16 cellular contexts compared by ENCODE assay signal in the genomic region with DNA sequence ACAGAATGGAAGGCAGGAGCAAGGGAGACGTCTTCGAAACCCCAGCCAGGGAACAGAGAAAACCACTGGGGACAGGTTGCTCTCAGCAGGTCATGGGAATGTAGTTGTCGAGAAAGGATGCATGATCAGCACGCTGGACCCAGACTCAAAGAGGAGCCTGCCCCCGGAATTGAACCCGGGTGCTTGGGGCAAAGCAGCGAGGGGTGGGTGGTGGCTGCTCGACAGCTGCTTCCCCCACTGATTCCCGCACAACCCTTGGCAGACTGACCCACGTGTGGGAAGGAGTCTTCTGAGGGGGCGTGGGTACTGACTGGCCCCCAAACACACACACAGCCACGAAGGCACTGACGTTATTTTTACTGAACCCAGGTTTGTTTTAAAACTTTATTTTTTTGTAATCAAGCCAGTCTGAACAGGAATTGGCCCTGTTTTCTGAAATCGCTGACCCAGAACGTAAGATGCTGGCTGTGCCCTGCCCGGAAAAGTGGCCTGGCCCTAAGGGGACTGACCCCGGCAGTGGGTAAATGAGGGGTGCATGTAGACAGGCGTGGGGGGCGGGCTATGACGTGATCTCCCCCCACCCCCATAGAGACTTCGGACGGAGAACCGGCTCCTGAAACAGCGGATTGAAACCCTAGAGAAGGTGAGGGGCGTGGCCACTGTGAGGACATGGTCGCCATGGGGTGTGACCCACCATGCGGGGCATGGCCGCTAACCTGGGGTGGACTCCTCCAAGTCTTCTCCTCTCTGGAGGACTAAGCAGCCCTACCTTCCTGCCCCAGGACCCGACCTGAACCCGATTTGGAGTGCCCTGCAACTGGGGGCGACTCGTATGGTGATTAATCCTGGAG. TPM values are rescaled to one million over a fixed set of nuclear protein-coding genes. Genes with fewer than 3 reads are reported as not detected.
DNase-seq lines count a peak whose midpoint lies in the region; ATAC-seq and TF ChIP-seq lines count a peak whose summit lies in the region.
"Had no signal": no experiment of that assay in that cellular context is flagged by ENCODE, and none has a peak within 500 bp of the region (broad histone marks: within the 10 kb centered on the region; RNA-seq: fewer than 3 reads in every experiment).

No MANE protein-coding gene starts in this region.

- no peak overlapping the region for H2BK12ac ChIP-seq in trophoblast cell (ENCODE audit: low read length)

- no peak for TF ChIP-seq CTCF in HEK293 (tag by site-specific recombination; IDR thresholded peaks at IDR 0.05)

- H3K36me3 ChIP-seq in HEK293 (ENCODE audit: control insufficient read depth in 2 of 2, insufficient read depth in 1 of 2, low read length in 2 of 2) (no peaks in the 10 kb centered on the region), trophoblast cell (ENCODE audit: control insufficient read depth in 1 of 2, insufficient read depth in 2 of 2, low read length in 2 of 2) (no peaks in the 10 kb centered on the region)
- H3K36me3 ChIP-seq: BE2C had no signal

- no peak overlapping the region for H2BK120ac ChIP-seq in trophoblast cell (ENCODE audit: insufficient read depth, low read length, poor library complexity)

- peak overlapping the region; percentile 42 for H3K9ac ChIP-seq in trophoblast cell (ENCODE audit: low read length)

- no peaks in the 10 kb centered on the region for H3K79me1 ChIP-seq in trophoblast cell (ENCODE audit: low read length)

- no peak for ATAC-seq in HG02759 (IDR thresholded peaks at IDR 0.05; ENCODE audit: unreplicated experiment)
- no peak for ATAC-seq in GM18498 (IDR thresholded peaks at IDR 0.05; ENCODE audit: unreplicated experiment)
- ATAC-seq: A549; CD8-positive, alpha-beta T cell had no signal

- DNase-seq in trophoblast cell (no peak), NCI-H1694 (lab: John Stamatoyannopoulos, UW) (no peak), T-helper 9 cell (no peak)
- DNase-seq: BE2C; Caco-2; CD8-positive, alpha-beta T cell; DND-41; GDM1; KG1 had no signal

- H2BK5ac ChIP-seq in trophoblast cell (ENCODE audit: low read depth, low read length, poor library complexity), result no peak overlapping the region

- H3K18ac ChIP-seq in trophoblast cell (ENCODE audit: low read length), result no peak overlapping the region

- H3K27ac ChIP-seq in HEK293 (ENCODE audit: extremely low read depth, low read depth, low read length) (no peak overlapping the region), cingulate gyrus (ENCODE audit: low read depth, low read length) (peak overlapping the region; percentile 19), trophoblast cell (ENCODE audit: low read depth, low read length) (no peak overlapping the region)
- H3K27ac ChIP-seq: A549, C4-2B had no signal

- no peaks in the 10 kb centered on the region for H3K27me3 ChIP-seq in trophoblast cell (ENCODE audit: insufficient read depth, low read length)
- H3K27me3 ChIP-seq: BE2C had no signal

- no peaks in the 10 kb centered on the region for H3K79me2 ChIP-seq in trophoblast cell (ENCODE audit: control insufficient read depth, insufficient read depth, low read length, poor library complexity)

- H2AK5ac ChIP-seq in trophoblast cell (ENCODE audit: low read length), result no peak overlapping the region

- H3K4me3 ChIP-seq in HEK293 (ENCODE audit: low read depth, low read length) (no peak overlapping the region), trophoblast cell (ENCODE audit: low read depth, low read length) (no peak overlapping the region)
- H3K4me3 ChIP-seq: A549 had no signal

- H3K14ac ChIP-seq in trophoblast cell (ENCODE audit: low read length), result no peak overlapping the region

- no peak overlapping the region for H4K12ac ChIP-seq in trophoblast cell (ENCODE audit: low read depth, low read length)

- no peak overlapping the region for H4K8ac ChIP-seq in trophoblast cell (ENCODE audit: low read depth, low read length)

- H2AFZ ChIP-seq in trophoblast cell (ENCODE audit: insufficient read depth, low read length, poor library complexity), result no peak overlapping the region

- WGBS in trophoblast cell (ENCODE audit: extremely low coverage, insufficient coverage, insufficient read length), result no CpG with 5 or more reads among the region's 32 CpGs

- no peaks in the 10 kb centered on the region; the same call in 1 of the 2 replicates for H3K4me1 ChIP-seq in HEK293 (ENCODE audit: control insufficient read depth, insufficient read depth, low read length)
- peaks cover 0 to 5% of the 10 kb centered on the region in 2 experiments for H3K4me1 ChIP-seq in trophoblast cell (ENCODE audit: control insufficient read depth in 1 of 2, insufficient read depth in 2 of 2, low read length in 2 of 2)
- H3K4me1 ChIP-seq: BE2C had no signal

- CTCF ChIA-PET in HEK293 (lab: Yijun Ruan, JAX), result interaction anchor here (3.7 kb wide), 1 partner anchor 13 kb away, joined by 19 read pairs; no protein-coding TSS in a partner anchor

- no peak overlapping the region for H4K91ac ChIP-seq in trophoblast cell (ENCODE audit: low read depth, low read length)

- no peaks in the 10 kb centered on the region for H3K9me3 ChIP-seq in HEK293 (ENCODE audit: control insufficient read depth, insufficient read depth, low read depth, low read length)
- no peaks in the 10 kb centered on the region for H3K9me3 ChIP-seq in trophoblast cell (ENCODE audit: insufficient read depth, low read depth, low read length)
- H3K9me3 ChIP-seq: A549, BE2C, Caco-2 had no signal

- no peak overlapping the region for H3K4ac ChIP-seq in trophoblast cell (ENCODE audit: low read depth, low read length)

- no peak overlapping the region for H3K23ac ChIP-seq in trophoblast cell (ENCODE audit: low read length)

- POLR2A ChIA-PET in HEK293 (lab: Yijun Ruan, JAX), result no interaction called here

- H3K4me2 ChIP-seq in trophoblast cell (ENCODE audit: low read length), result no peak overlapping the region
- H3K4me2 ChIP-seq: A549 had no signal

TF ChIP-seq in HEK293, 187 proteins besides CTCF, POLR2A, EP300 and RAD21:
- peak; percentile 42; the same call in 1 of the 2 replicates for TF ChIP-seq EGR2 (tag by site-specific recombination; IDR thresholded peaks at IDR 0.05; ENCODE audit: low read depth)
- no peak for TF ChIP-seq ZNF544 (tag by site-specific recombination; IDR thresholded peaks at IDR 0.05)
- TF ChIP-seq ZFHX2 (tag by site-specific recombination; conservative IDR thresholded peaks at IDR 0.05), result 0 out of 2 replicates have a peak, but pooled peaks have one; percentile 8

RNA-seq across cellular contexts. Expression of a gene that starts 18.5 kb away (rescaled TPM):
- polyA plus RNA-seq in trophoblast cell (2013), result 0.94 and 1.00 TPM in 2 replicates
- polyA plus RNA-seq: AG04450 had no signal

RNA-seq across cellular contexts. Expression of a gene that starts 25.6 kb away (rescaled TPM):
- polyA plus RNA-seq in trophoblast cell (2013), result 7.0 and 7.3 TPM in 2 replicates

RNA-seq across cellular contexts. Expression of a gene that starts 32.7 kb away (rescaled TPM):
- 2.3 and 2.4 TPM in 2 replicates for polyA plus RNA-seq in trophoblast cell (2013)

RNA-seq across cellular contexts. Expression of a gene that starts 48.0 kb away (rescaled TPM):
- 32.6 and 34.8 TPM in 2 replicates for polyA plus RNA-seq in trophoblast cell (2013)

RNA-seq across cellular contexts. Expression of a gene that starts 59.0 kb away (rescaled TPM):
- polyA plus RNA-seq in trophoblast cell (2013), result 0.64 and 0.90 TPM in 2 replicates
- polyA plus RNA-seq: AG04450 had no signal
